Comparison of ENCODE assay signal across 9 cellular contexts in genomic region chr9:1049641-1050040, GRCh38. TPM values are rescaled to one million over a fixed set of nuclear protein-coding genes. Genes with fewer than 3 reads are reported as not detected.
A peak's percentile ranks its signal among the peaks of the same experiment; 100 is the strongest.
DNase-seq lines count a peak whose midpoint lies in the region; ATAC-seq and TF ChIP-seq lines count a peak whose summit lies in the region.
"Had no signal": no experiment of that assay in that cellular context is flagged by ENCODE, and none has a peak within 500 bp of the region (broad histone marks: within the 10 kb centered on the region; RNA-seq: fewer than 3 reads in every experiment).

No MANE protein-coding gene starts in this region.

- peaks cover 95% of the 10 kb centered on the region for H3K27me3 Mint-ChIP-seq in neural crest cell (ENCODE audit: low read depth)

- H3K27ac Mint-ChIP-seq in neural crest cell (ENCODE audit: unreplicated experiment), result no peak overlapping the region

- no peak overlapping the region for H3K9ac ChIP-seq in adipocyte (ENCODE audit: low read length)

- H3K4me1 ChIP-seq in adipocyte (ENCODE audit: control insufficient read depth, insufficient read depth, low read length), result peaks cover 38% of the 10 kb centered on the region

- TF ChIP-seq CTCF in neural crest cell (conservative IDR thresholded peaks at IDR 0.05), result no peak

- ATAC-seq in HG02970 (IDR thresholded peaks at IDR 0.05; ENCODE audit: low FRiP score, unreplicated experiment) (no peak), GM18517 (IDR thresholded peaks at IDR 0.05; ENCODE audit: unreplicated experiment) (no peak)

- H3K9me3 Mint-ChIP-seq in neural crest cell, result no peaks in the 10 kb centered on the region

- DNase-seq in COLO668 (lab: John Stamatoyannopoulos, UW; ENCODE audit: unreplicated experiment) (peak; percentile 54), NCI-H1105 (lab: John Stamatoyannopoulos, UW) (peak; percentile 86), adipocyte (ENCODE audit: low read depth) (no peak), neural crest cell (ENCODE audit: low read depth, low spot score) (no peak), NOMO-1 treated with DMSO at 0.1 percent for 48 hours (lab: John Stamatoyannopoulos, UW; ENCODE audit: unreplicated experiment) (no peak)
- no peak for DNase-seq in activated CD8-positive, alpha-beta memory T cell treated with anti-CD3 and anti-CD28 coated beads for 24 hours
- DNase-seq: central memory CD4-positive, alpha-beta T cell had no signal

- H3K27me3 ChIP-seq in adipocyte (replicated peaks; ENCODE audit: control insufficient read depth, insufficient read depth, low read length), result no peaks in the 10 kb centered on the region

- H3K9me3 ChIP-seq in adipocyte (ENCODE audit: control insufficient read depth, low read length), result no peaks in the 10 kb centered on the region

- H3K4me3 ChIP-seq in adipocyte (ENCODE audit: low read length), result peak overlapping the region; percentile 72

- peaks cover 19% of the 10 kb centered on the region for H3K4me1 Mint-ChIP-seq in neural crest cell

- peak overlapping the region; percentile 75 for H3K4me3 Mint-ChIP-seq in neural crest cell

- H3K36me3 ChIP-seq in adipocyte (ENCODE audit: control insufficient read depth, insufficient read depth, low read length, severe bottlenecking), result no peaks in the 10 kb centered on the region

- H3K36me3 Mint-ChIP-seq in neural crest cell (ENCODE audit: low read depth), result no peaks in the 10 kb centered on the region

RNA-seq across cellular contexts. Expression of gene DMRT2, which starts 0.5 kb away (rescaled TPM):
- total RNA-seq in neural crest cell, result 0.49 and 0.55 TPM in 2 replicates

Comparison
In these comparisons a context has a peak if more than half of its experiments do, and no peak if none do; other contexts are left out.
1. DNase-seq: peak in COLO668 (single experiment) and NCI-H1105 (single experiment); none in adipocyte (single experiment), neural crest cell (single experiment), NOMO-1 treated with DMSO at 0.1 percent for 48 hours (single experiment) and activated CD8-positive, alpha-beta memory T cell treated with anti-CD3 and anti-CD28 coated beads for 24 hours (single experiment).